Comparison of ENCODE assay signal across 17 cellular contexts in genomic region chr21:15743593-15743992, GRCh38. TPM values are rescaled to one million over a fixed set of nuclear protein-coding genes. Genes with fewer than 3 reads are reported as not detected.
A peak's percentile ranks its signal among the peaks of the same experiment; 100 is the strongest.
DNase-seq lines count a peak whose midpoint lies in the region; ATAC-seq and TF ChIP-seq lines count a peak whose summit lies in the region.
"Had no signal": no experiment of that assay in that cellular context is flagged by ENCODE, and none has a peak within 500 bp of the region (broad histone marks: within the 10 kb centered on the region; RNA-seq: fewer than 3 reads in every experiment).

No MANE protein-coding gene starts in this region.

- DNase-seq in CD8-positive, alpha-beta T cell, result no peak
- DNase-seq in OCI-M1 (lab: John Stamatoyannopoulos, UW), result peak; percentile 55
- no peak for DNase-seq in mucosa of descending colon
- no peak for DNase-seq in DMS153 treated with DMSO at 0.1 percent for 48 hours (lab: John Stamatoyannopoulos, UW; ENCODE audit: unreplicated experiment)
- no peak for DNase-seq in NCI-H774 (lab: John Stamatoyannopoulos, UW)
- DNase-seq: CD4-positive, alpha-beta memory T cell; H7; NCI-H1436; NCI-H2081; NCI-H524 treated with DMSO at 0.1 percent for 48 hours; PC-3; SK-N-SH had no signal

- intact Hi-C loops in CD8-positive, alpha-beta T cell (cut with DNase I, micrococcal nuclease), result no loop called here
- intact Hi-C loops in dendritic cell treated with granulocyte-macrophage colony-stimulating factor and Interleukin-4, amounts not matched to agents 40 ng/mL and 50 ng/mL, for 4 days (cut with micrococcal nuclease), result no loop called here
- intact Hi-C loops in mucosa of descending colon (cut with DNase I, micrococcal nuclease), result no loop called here

- no peaks in the 10 kb centered on the region for H3K27me3 ChIP-seq in CD8-positive, alpha-beta T cell (ENCODE audit: insufficient read depth, low read length)

- no peaks in the 10 kb centered on the region for H3K9me3 Mint-ChIP-seq in CD8-positive, alpha-beta T cell
- H3K9me3 Mint-ChIP-seq in dendritic cell treated with granulocyte-macrophage colony-stimulating factor and Interleukin-4, amounts not matched to agents 40 ng/mL and 50 ng/mL, for 4 days, result no peaks in the 10 kb centered on the region
- H3K9me3 Mint-ChIP-seq: CD4-positive, alpha-beta memory T cell; IgD-negative memory B cell had no signal

- no peak overlapping the region for H3K4me3 Mint-ChIP-seq in CD8-positive, alpha-beta T cell
- H3K4me3 Mint-ChIP-seq in dendritic cell treated with granulocyte-macrophage colony-stimulating factor and Interleukin-4, amounts not matched to agents 40 ng/mL and 50 ng/mL, for 4 days, result no peak overlapping the region
- H3K4me3 Mint-ChIP-seq: B cell had no signal

- peaks cover 29% of the 10 kb centered on the region for H3K4me1 ChIP-seq in CD8-positive, alpha-beta T cell (ENCODE audit: insufficient read depth, low read length)
- peaks cover 17% of the 10 kb centered on the region for H3K4me1 ChIP-seq in mucosa of descending colon (ENCODE audit: low read depth)

- CTCF ChIA-PET in CD8-positive, alpha-beta T cell (lab: Charles Lee), result interaction anchor here (0.8 to 1.6 kb wide), 2 partner anchors 11 to 82 kb away, joined by 3 to 5 read pairs; no protein-coding TSS in a partner anchor

- H3K4me3 ChIP-seq in CD8-positive, alpha-beta T cell (ENCODE audit: low read depth, low read length), result no peak overlapping the region
- no peak overlapping the region for H3K4me3 ChIP-seq in mucosa of descending colon

- no peak overlapping the region for H3K27ac ChIP-seq in CD8-positive, alpha-beta T cell (ENCODE audit: low read depth, low read length)

- H3K36me3 Mint-ChIP-seq in CD8-positive, alpha-beta T cell, result peaks cover 24% of the 10 kb centered on the region
- H3K36me3 Mint-ChIP-seq in dendritic cell treated with granulocyte-macrophage colony-stimulating factor and Interleukin-4, amounts not matched to agents 40 ng/mL and 50 ng/mL, for 4 days (ENCODE audit: low read depth), result peaks cover 19% of the 10 kb centered on the region

- no peaks in the 10 kb centered on the region for H3K36me3 ChIP-seq in CD8-positive, alpha-beta T cell (ENCODE audit: insufficient read depth, low read length)
- no peaks in the 10 kb centered on the region for H3K36me3 ChIP-seq in mucosa of descending colon (ENCODE audit: low read depth)

- no peaks in the 10 kb centered on the region for H3K9me3 ChIP-seq in CD8-positive, alpha-beta T cell (ENCODE audit: low read length)
- H3K9me3 ChIP-seq in mucosa of descending colon, result no peaks in the 10 kb centered on the region
- H3K9me3 ChIP-seq: SK-N-SH had no signal

- POLR2A ChIA-PET in CD8-positive, alpha-beta T cell (lab: Charles Lee), result no interaction called here

- TF ChIP-seq CTCF in CD8-positive, alpha-beta T cell (IDR thresholded peaks at IDR 0.05), result no peak
- no peak for TF ChIP-seq CTCF in mucosa of descending colon (IDR thresholded peaks at IDR 0.05)

- H3K27me3 Mint-ChIP-seq in CD8-positive, alpha-beta T cell (ENCODE audit: low read depth), result no peaks in the 10 kb centered on the region
- H3K27me3 Mint-ChIP-seq in dendritic cell treated with granulocyte-macrophage colony-stimulating factor and Interleukin-4, amounts not matched to agents 40 ng/mL and 50 ng/mL, for 4 days, result no peaks in the 10 kb centered on the region
- H3K27me3 Mint-ChIP-seq: B cell; CD4-positive, alpha-beta memory T cell; IgD-negative memory B cell had no signal

- H3K4me1 Mint-ChIP-seq in CD8-positive, alpha-beta T cell (ENCODE audit: low read depth), result peaks cover 76% of the 10 kb centered on the region
- H3K4me1 Mint-ChIP-seq in dendritic cell treated with granulocyte-macrophage colony-stimulating factor and Interleukin-4, amounts not matched to agents 40 ng/mL and 50 ng/mL, for 4 days (ENCODE audit: low read depth), result peaks cover 74% of the 10 kb centered on the region

- peak overlapping the region; percentile 60 for H3K27ac Mint-ChIP-seq in CD8-positive, alpha-beta T cell
- peak overlapping the region; percentile 7 for H3K27ac Mint-ChIP-seq in dendritic cell treated with granulocyte-macrophage colony-stimulating factor and Interleukin-4, amounts not matched to agents 40 ng/mL and 50 ng/mL, for 4 days
- H3K27ac Mint-ChIP-seq: B cell, IgD-negative memory B cell had no signal

- ATAC-seq in CD8-positive, alpha-beta T cell, result no peak
- ATAC-seq in mucosa of descending colon, result peak; percentile 16
- no peak for ATAC-seq in HG02970 (IDR thresholded peaks at IDR 0.05; ENCODE audit: low FRiP score, unreplicated experiment)
- no peak for ATAC-seq in HG02610 (IDR thresholded peaks at IDR 0.05; ENCODE audit: unreplicated experiment)
- ATAC-seq: PC-3 had no signal

RNA-seq across cellular contexts. Expression of gene USP25, which starts 13.8 kb away (rescaled TPM):
- total RNA-seq in CD8-positive, alpha-beta T cell, result 10 to 100 TPM; 49.8 to 54.7 TPM
- 10 to 100 TPM; 33.5 to 48.2 (median 43.3) TPM for total RNA-seq in mucosa of descending colon
